25 cellular contexts compared by ENCODE assay signal in genomic region chr5:116145416-116145815, GRCh38.
DNase-seq lines count a peak whose midpoint lies in the region; ATAC-seq, FAIRE-seq and TF ChIP-seq lines count a peak whose summit lies in the region.
"Had no signal": no experiment of that assay in that cellular context is flagged by ENCODE, and none has a peak within 500 bp of the region (broad histone marks: within the 10 kb centered on the region; RNA-seq: fewer than 3 reads in every experiment).

No MANE protein-coding gene starts in this region.

- H3K27me3 Mint-ChIP-seq in MCF 10A (ENCODE audit: insufficient read depth, unreplicated experiment) = no peaks in the 10 kb centered on the region
- no peaks in the 10 kb centered on the region for H3K27me3 Mint-ChIP-seq in activated T-helper 1 cell treated with anti-CD3 and anti-CD28 coated beads, Interleukin-12 subunit alpha, Interleukin-12 subunit beta, Interleukin-2, Interleukin-4 antibody, amounts not matched to agents 30 ng/mL and 10 ng/mL and 1 ng/mL, durations not matched to agents 14 hours and 24 hours and 36 hours (ENCODE audit: insufficient read depth)
- no peaks in the 10 kb centered on the region for H3K27me3 Mint-ChIP-seq in T-helper 2 cell treated with Interferon-gamma antibody and Interleukin-4, amounts not matched to agents 5 μg/mL and 100 μg/mL, for 36 hours (ENCODE audit: low read depth)
- H3K27me3 Mint-ChIP-seq: activated T-cell treated with anti-CD3 and anti-CD28 coated beads, Interleukin-2, amount 50 U/mL, for 24 hours; brain; CD4-positive, alpha-beta memory T cell; memory B cell had no signal

- H3K27ac Mint-ChIP-seq in MCF 10A (ENCODE audit: low read depth, unreplicated experiment) = no peak overlapping the region
- H3K27ac Mint-ChIP-seq in activated T-helper 1 cell treated with anti-CD3 and anti-CD28 coated beads, Interleukin-12 subunit alpha, Interleukin-12 subunit beta, Interleukin-2, Interleukin-4 antibody, amounts not matched to agents 30 ng/mL and 10 ng/mL and 1 ng/mL, durations not matched to agents 14 hours and 24 hours and 36 hours = no peak overlapping the region
- no peak overlapping the region for H3K27ac Mint-ChIP-seq in T-helper 2 cell treated with Interferon-gamma antibody and Interleukin-4, amounts not matched to agents 5 μg/mL and 100 μg/mL, for 36 hours
- H3K27ac Mint-ChIP-seq: activated T-cell treated with anti-CD3 and anti-CD28 coated beads, Interleukin-2, amount 50 U/mL, for 24 hours; brain; CD4-positive, alpha-beta memory T cell; memory B cell had no signal

- peak; percentile 55 for FAIRE-seq in bronchial epithelial cell (lab: Jason Lieb, UNC)

- CTCF ChIA-PET in mammary epithelial cell (lab: Charles Lee; ENCODE audit: low non-redundant PET) (no interaction called here), MCF 10A (lab: Yijun Ruan, JAX) (no interaction called here)

- H3K9ac ChIP-seq in mammary epithelial cell (ENCODE audit: insufficient read depth, low read length) = no peak overlapping the region

- H3K36me3 Mint-ChIP-seq in MCF 10A (ENCODE audit: insufficient read depth, unreplicated experiment) = no peaks in the 10 kb centered on the region
- H3K36me3 Mint-ChIP-seq in activated T-helper 1 cell treated with anti-CD3 and anti-CD28 coated beads, Interleukin-12 subunit alpha, Interleukin-12 subunit beta, Interleukin-2, Interleukin-4 antibody, amounts not matched to agents 30 ng/mL and 10 ng/mL and 1 ng/mL, durations not matched to agents 14 hours and 24 hours and 36 hours (ENCODE audit: low read depth) = no peaks in the 10 kb centered on the region
- no peaks in the 10 kb centered on the region for H3K36me3 Mint-ChIP-seq in T-helper 2 cell treated with Interferon-gamma antibody and Interleukin-4, amounts not matched to agents 5 μg/mL and 100 μg/mL, for 36 hours (ENCODE audit: low read depth)

- no peak overlapping the region for H3K4me3 Mint-ChIP-seq in MCF 10A (ENCODE audit: unreplicated experiment)
- H3K4me3 Mint-ChIP-seq in activated T-helper 1 cell treated with anti-CD3 and anti-CD28 coated beads, Interleukin-12 subunit alpha, Interleukin-12 subunit beta, Interleukin-2, Interleukin-4 antibody, amounts not matched to agents 30 ng/mL and 10 ng/mL and 1 ng/mL, durations not matched to agents 14 hours and 24 hours and 36 hours = no peak overlapping the region
- no peak overlapping the region for H3K4me3 Mint-ChIP-seq in T-helper 2 cell treated with Interferon-gamma antibody and Interleukin-4, amounts not matched to agents 5 μg/mL and 100 μg/mL, for 36 hours
- H3K4me3 Mint-ChIP-seq: activated T-cell treated with anti-CD3 and anti-CD28 coated beads, Interleukin-2, amount 50 U/mL, for 24 hours; brain; CD4-positive, alpha-beta memory T cell; memory B cell had no signal

- dilution Hi-C loops in mammary epithelial cell (cut with HindIII; ENCODE audit: low sequenced_read_pairs) = no loop called here

- DNase-seq in mammary epithelial cell (peak; percentile 19), MCF 10A (ENCODE audit: unreplicated experiment) (no peak), NCI-H748 (lab: John Stamatoyannopoulos, UW; ENCODE audit: unreplicated experiment) (peak; percentile 94), bronchial epithelial cell (ENCODE audit: low read depth) (no peak)
- DNase-seq in activated T-helper 1 cell treated with anti-CD3 and anti-CD28 coated beads, Interleukin-12 subunit alpha, Interleukin-12 subunit beta, Interleukin-2, Interleukin-4 antibody, amounts not matched to agents 30 ng/mL and 10 ng/mL and 1 ng/mL, durations not matched to agents 14 hours and 24 hours and 36 hours (ENCODE audit: low spot score) = no peak
- DNase-seq in T-helper 2 cell treated with Interferon-gamma antibody and Interleukin-4, amounts not matched to agents 5 μg/mL and 100 μg/mL, for 36 hours (ENCODE audit: low spot score) = no peak
- DNase-seq: activated CD4-positive, alpha-beta T cell treated with anti-CD3 and anti-CD28 coated beads for 1 hour; activated T-cell treated with anti-CD3 and anti-CD28 coated beads, Interleukin-2, amount 50 U/mL, for 24 hours; amniotic stem cell; cerebellar nuclear complex; H7; NCI-H1436 treated with DMSO at 0.1 percent for 48 hours; NCI-H2107; NCI-H345; NCI-H774; ovary; stimulated activated naive CD4-positive, alpha-beta T cell; T-helper 2 cell; testis had no signal

- H3K4me3 ChIP-seq in mammary epithelial cell (replicated peaks in 1 of 3; ENCODE audit: insufficient read depth in 1 of 3, low read depth in 2 of 3, low read length in 3 of 3) = no peak overlapping the region
- no peak overlapping the region for H3K4me3 ChIP-seq in bronchial epithelial cell (ENCODE audit: low read depth, low read length)
- H3K4me3 ChIP-seq: ovary, SK-N-MC, testis had no signal

- intact Hi-C loops in mammary epithelial cell (cut with micrococcal nuclease) (no loop called here), MCF 10A (cut with micrococcal nuclease) (no loop called here)
- intact Hi-C loops in activated T-helper 1 cell treated with anti-CD3 and anti-CD28 coated beads, Interleukin-12 subunit alpha, Interleukin-12 subunit beta, Interleukin-2, Interleukin-4 antibody, amounts not matched to agents 30 ng/mL and 10 ng/mL and 1 ng/mL, durations not matched to agents 14 hours and 24 hours and 36 hours (cut with micrococcal nuclease) = no loop called here

- no peaks in the 10 kb centered on the region for H3K9me3 Mint-ChIP-seq in MCF 10A (ENCODE audit: unreplicated experiment)
- H3K9me3 Mint-ChIP-seq in activated T-helper 1 cell treated with anti-CD3 and anti-CD28 coated beads, Interleukin-12 subunit alpha, Interleukin-12 subunit beta, Interleukin-2, Interleukin-4 antibody, amounts not matched to agents 30 ng/mL and 10 ng/mL and 1 ng/mL, durations not matched to agents 14 hours and 24 hours and 36 hours = peaks cover 4% of the 10 kb centered on the region
- no peaks in the 10 kb centered on the region for H3K9me3 Mint-ChIP-seq in T-helper 2 cell treated with Interferon-gamma antibody and Interleukin-4, amounts not matched to agents 5 μg/mL and 100 μg/mL, for 36 hours
- H3K9me3 Mint-ChIP-seq: activated T-cell treated with anti-CD3 and anti-CD28 coated beads, Interleukin-2, amount 50 U/mL, for 24 hours; memory B cell had no signal

- H3K27me3 ChIP-seq in mammary epithelial cell (ENCODE audit: insufficient read depth, low read length) (no peaks in the 10 kb centered on the region), bronchial epithelial cell (ENCODE audit: control insufficient read depth, insufficient read depth, low read length) (no peaks in the 10 kb centered on the region)
- H3K27me3 ChIP-seq: ovary, testis had no signal

- TF ChIP-seq CTCF in mammary epithelial cell (conservative IDR thresholded peaks at IDR 0.05 in 1 of 2, IDR thresholded peaks at IDR 0.05 in 1 of 2; ENCODE audit: extremely low read depth in 1 of 2, insufficient read depth in 1 of 2, low read depth in 1 of 2, low read length in 2 of 2) (no peak), MCF 10A (IDR thresholded peaks at IDR 0.05; ENCODE audit: unreplicated experiment) (no peak), bronchial epithelial cell (IDR thresholded peaks at IDR 0.05; ENCODE audit: insufficient read depth, low read length, severe bottlenecking) (no peak)

- BruUV-seq in mammary epithelial cell (replicated peaks; lab: Mats Ljungman, UMichigan) (no TSS peak), MCF 10A (replicated peaks; lab: Mats Ljungman, UMichigan) (no TSS peak)

- no peaks in the 10 kb centered on the region for H3K4me1 Mint-ChIP-seq in MCF 10A (ENCODE audit: insufficient read depth, unreplicated experiment)
- H3K4me1 Mint-ChIP-seq in activated T-helper 1 cell treated with anti-CD3 and anti-CD28 coated beads, Interleukin-12 subunit alpha, Interleukin-12 subunit beta, Interleukin-2, Interleukin-4 antibody, amounts not matched to agents 30 ng/mL and 10 ng/mL and 1 ng/mL, durations not matched to agents 14 hours and 24 hours and 36 hours (ENCODE audit: low read depth) = no peaks in the 10 kb centered on the region
- peaks cover 3% of the 10 kb centered on the region for H3K4me1 Mint-ChIP-seq in T-helper 2 cell treated with Interferon-gamma antibody and Interleukin-4, amounts not matched to agents 5 μg/mL and 100 μg/mL, for 36 hours (ENCODE audit: low read depth)
- H3K4me1 Mint-ChIP-seq: brain, memory B cell had no signal

- H3K27ac ChIP-seq in mammary epithelial cell (ENCODE audit: insufficient read depth, low read depth, low read length) = no peak overlapping the region
- H3K27ac ChIP-seq: ovary, SK-N-MC, testis had no signal

- 62% methylated on average over 3 of the region's 3 CpGs for WGBS in mammary epithelial cell (ENCODE audit: low coverage, missing lambda C conversion rate)

- H3K4me1 ChIP-seq in mammary epithelial cell (ENCODE audit: insufficient read depth, low read length) = no peaks in the 10 kb centered on the region
- H3K4me1 ChIP-seq: testis had no signal

- POLR2A ChIA-PET in MCF 10A (lab: Yijun Ruan, JAX) = no interaction called here

- H4K20me1 ChIP-seq in mammary epithelial cell (ENCODE audit: insufficient read depth, low read length) = no peaks in the 10 kb centered on the region

- H3K4me2 ChIP-seq in mammary epithelial cell (ENCODE audit: insufficient read depth, low read depth, low read length) = no peak overlapping the region

- H3K79me2 ChIP-seq in mammary epithelial cell (ENCODE audit: insufficient read depth, low read length) = no peaks in the 10 kb centered on the region

- no peaks in the 10 kb centered on the region for H3K9me3 ChIP-seq in mammary epithelial cell (replicated peaks; ENCODE audit: insufficient read depth, low read length)
- H3K9me3 ChIP-seq: ovary, testis had no signal

- no peak overlapping the region for H2AFZ ChIP-seq in mammary epithelial cell (ENCODE audit: low read depth, low read length)

- no peak for ATAC-seq in GM21737 (IDR thresholded peaks at IDR 0.05; ENCODE audit: unreplicated experiment)
- ATAC-seq: esophagus mucosa had no signal

- H3K36me3 ChIP-seq in mammary epithelial cell (ENCODE audit: insufficient read depth, low read length) (peaks cover 2% of the 10 kb centered on the region), bronchial epithelial cell (ENCODE audit: control insufficient read depth, insufficient read depth, low read length) (no peaks in the 10 kb centered on the region)
- H3K36me3 ChIP-seq: ovary had no signal

- in situ Hi-C loops in mammary epithelial cell (cut with MboI; ENCODE audit: low sequenced_read_pairs in 2 of 2) = loop anchor here (25.0 kb wide), 2 partner anchors 417 to 792 kb away; partner anchors contain the start of gene SEMA6A (in 1 of the 2)

Comparison
In these comparisons a context has a peak if more than half of its experiments do, and no peak if none do; other contexts are left out.
1. DNase-seq: peak in mammary epithelial cell (single experiment) and NCI-H748 (single experiment); none in MCF 10A (single experiment), bronchial epithelial cell (single experiment), activated T-helper 1 cell treated with anti-CD3 and anti-CD28 coated beads, Interleukin-12 subunit alpha, Interleukin-12 subunit beta, Interleukin-2, Interleukin-4 antibody, amounts not matched to agents 30 ng/mL and 10 ng/mL and 1 ng/mL, durations not matched to agents 14 hours and 24 hours and 36 hours (single experiment) and T-helper 2 cell treated with Interferon-gamma antibody and Interleukin-4, amounts not matched to agents 5 μg/mL and 100 μg/mL, for 36 hours (single experiment).